Comparison of ENCODE assay signal across 1 cellular context in the genomic region with DNA sequence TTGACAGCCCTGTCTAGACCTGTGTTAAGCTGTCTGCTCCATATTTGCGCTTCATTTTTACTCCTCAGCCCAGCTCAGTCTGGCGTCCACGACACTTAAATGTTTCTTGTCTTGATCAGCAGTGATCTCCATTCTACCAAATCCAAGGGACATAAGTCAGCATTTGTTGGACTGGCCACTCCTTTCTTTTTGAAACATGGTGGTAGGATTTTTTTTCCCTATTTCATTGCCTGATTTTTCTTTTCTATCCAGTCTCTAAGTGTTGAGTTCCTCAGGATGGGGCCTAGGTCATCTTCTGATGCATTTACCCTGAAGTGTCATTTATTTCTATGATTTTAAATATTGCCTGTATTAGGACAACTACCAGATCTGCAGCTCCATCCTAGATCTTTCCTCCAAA.
TF ChIP-seq lines count a peak whose summit lies in the region.

No MANE protein-coding gene starts in this region.

TF ChIP-seq in WTC11, 78 proteins besides CTCF, POLR2A, EP300 and RAD21 (continued from another document):
- TF ChIP-seq, protein P1, sequence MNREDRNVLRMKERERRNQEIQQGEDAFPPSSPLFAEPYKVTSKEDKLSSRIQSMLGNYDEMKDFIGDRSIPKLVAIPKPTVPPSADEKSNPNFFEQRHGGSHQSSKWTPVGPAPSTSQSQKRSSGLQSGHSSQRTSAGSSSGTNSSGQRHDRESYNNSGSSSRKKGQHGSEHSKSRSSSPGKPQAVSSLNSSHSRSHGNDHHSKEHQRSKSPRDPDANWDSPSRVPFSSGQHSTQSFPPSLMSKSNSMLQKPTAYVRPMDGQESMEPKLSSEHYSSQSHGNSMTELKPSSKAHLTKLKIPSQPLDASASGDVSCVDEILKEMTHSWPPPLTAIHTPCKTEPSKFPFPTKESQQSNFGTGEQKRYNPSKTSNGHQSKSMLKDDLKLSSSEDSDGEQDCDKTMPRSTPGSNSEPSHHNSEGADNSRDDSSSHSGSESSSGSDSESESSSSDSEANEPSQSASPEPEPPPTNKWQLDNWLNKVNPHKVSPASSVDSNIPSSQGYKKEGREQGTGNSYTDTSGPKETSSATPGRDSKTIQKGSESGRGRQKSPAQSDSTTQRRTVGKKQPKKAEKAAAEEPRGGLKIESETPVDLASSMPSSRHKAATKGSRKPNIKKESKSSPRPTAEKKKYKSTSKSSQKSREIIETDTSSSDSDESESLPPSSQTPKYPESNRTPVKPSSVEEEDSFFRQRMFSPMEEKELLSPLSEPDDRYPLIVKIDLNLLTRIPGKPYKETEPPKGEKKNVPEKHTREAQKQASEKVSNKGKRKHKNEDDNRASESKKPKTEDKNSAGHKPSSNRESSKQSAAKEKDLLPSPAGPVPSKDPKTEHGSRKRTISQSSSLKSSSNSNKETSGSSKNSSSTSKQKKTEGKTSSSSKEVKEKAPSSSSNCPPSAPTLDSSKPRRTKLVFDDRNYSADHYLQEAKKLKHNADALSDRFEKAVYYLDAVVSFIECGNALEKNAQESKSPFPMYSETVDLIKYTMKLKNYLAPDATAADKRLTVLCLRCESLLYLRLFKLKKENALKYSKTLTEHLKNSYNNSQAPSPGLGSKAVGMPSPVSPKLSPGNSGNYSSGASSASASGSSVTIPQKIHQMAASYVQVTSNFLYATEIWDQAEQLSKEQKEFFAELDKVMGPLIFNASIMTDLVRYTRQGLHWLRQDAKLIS (CRISPR knock-in tag; IDR thresholded peaks at IDR 0.05; ENCODE audit: borderline replicate concordance): no peak
- TF ChIP-seq SOX15 (CRISPR knock-in tag; IDR thresholded peaks at IDR 0.05) (no peak), ELF4 (CRISPR knock-in tag; IDR thresholded peaks at IDR 0.05; ENCODE audit: low read depth) (no peak), MYBL2 (CRISPR knock-in tag; IDR thresholded peaks at IDR 0.05) (no peak), ZNF219 (CRISPR knock-in tag; IDR thresholded peaks at IDR 0.05; ENCODE audit: borderline replicate concordance) (no peak), ZNF121 (CRISPR knock-in tag; IDR thresholded peaks at IDR 0.05) (no peak)
- TF ChIP-seq, protein P2, sequence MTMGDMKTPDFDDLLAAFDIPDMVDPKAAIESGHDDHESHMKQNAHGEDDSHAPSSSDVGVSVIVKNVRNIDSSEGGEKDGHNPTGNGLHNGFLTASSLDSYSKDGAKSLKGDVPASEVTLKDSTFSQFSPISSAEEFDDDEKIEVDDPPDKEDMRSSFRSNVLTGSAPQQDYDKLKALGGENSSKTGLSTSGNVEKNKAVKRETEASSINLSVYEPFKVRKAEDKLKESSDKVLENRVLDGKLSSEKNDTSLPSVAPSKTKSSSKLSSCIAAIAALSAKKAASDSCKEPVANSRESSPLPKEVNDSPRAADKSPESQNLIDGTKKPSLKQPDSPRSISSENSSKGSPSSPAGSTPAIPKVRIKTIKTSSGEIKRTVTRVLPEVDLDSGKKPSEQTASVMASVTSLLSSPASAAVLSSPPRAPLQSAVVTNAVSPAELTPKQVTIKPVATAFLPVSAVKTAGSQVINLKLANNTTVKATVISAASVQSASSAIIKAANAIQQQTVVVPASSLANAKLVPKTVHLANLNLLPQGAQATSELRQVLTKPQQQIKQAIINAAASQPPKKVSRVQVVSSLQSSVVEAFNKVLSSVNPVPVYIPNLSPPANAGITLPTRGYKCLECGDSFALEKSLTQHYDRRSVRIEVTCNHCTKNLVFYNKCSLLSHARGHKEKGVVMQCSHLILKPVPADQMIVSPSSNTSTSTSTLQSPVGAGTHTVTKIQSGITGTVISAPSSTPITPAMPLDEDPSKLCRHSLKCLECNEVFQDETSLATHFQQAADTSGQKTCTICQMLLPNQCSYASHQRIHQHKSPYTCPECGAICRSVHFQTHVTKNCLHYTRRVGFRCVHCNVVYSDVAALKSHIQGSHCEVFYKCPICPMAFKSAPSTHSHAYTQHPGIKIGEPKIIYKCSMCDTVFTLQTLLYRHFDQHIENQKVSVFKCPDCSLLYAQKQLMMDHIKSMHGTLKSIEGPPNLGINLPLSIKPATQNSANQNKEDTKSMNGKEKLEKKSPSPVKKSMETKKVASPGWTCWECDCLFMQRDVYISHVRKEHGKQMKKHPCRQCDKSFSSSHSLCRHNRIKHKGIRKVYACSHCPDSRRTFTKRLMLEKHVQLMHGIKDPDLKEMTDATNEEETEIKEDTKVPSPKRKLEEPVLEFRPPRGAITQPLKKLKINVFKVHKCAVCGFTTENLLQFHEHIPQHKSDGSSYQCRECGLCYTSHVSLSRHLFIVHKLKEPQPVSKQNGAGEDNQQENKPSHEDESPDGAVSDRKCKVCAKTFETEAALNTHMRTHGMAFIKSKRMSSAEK (CRISPR knock-in tag; IDR thresholded peaks at IDR 0.05; ENCODE audit: borderline replicate concordance): no peak
- TF ChIP-seq, protein P3, sequence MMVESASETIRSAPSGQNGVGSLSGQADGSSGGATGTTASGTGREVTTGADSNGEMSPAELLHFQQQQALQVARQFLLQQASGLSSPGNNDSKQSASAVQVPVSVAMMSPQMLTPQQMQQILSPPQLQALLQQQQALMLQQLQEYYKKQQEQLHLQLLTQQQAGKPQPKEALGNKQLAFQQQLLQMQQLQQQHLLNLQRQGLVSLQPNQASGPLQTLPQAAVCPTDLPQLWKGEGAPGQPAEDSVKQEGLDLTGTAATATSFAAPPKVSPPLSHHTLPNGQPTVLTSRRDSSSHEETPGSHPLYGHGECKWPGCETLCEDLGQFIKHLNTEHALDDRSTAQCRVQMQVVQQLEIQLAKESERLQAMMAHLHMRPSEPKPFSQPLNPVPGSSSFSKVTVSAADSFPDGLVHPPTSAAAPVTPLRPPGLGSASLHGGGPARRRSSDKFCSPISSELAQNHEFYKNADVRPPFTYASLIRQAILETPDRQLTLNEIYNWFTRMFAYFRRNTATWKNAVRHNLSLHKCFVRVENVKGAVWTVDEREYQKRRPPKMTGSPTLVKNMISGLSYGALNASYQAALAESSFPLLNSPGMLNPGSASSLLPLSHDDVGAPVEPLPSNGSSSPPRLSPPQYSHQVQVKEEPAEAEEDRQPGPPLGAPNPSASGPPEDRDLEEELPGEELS (CRISPR knock-in tag; IDR thresholded peaks at IDR 0.05): no peak
